Comparison of ENCODE assay signal across 27 cellular contexts in genomic region chr1:19813651-19813960, GRCh38. TPM values are rescaled to one million over a fixed set of nuclear protein-coding genes. Genes with fewer than 3 reads are reported as not detected.
"Had no signal": no experiment of that assay in that cellular context is flagged by ENCODE, and none has a peak within 500 bp of the region (broad histone marks: within the 10 kb centered on the region; RNA-seq: fewer than 3 reads in every experiment).

No MANE protein-coding gene starts in this region.

- H3K4me3 ChIP-seq: cardiac muscle cell, left ventricle myocardium inferior, skin epidermis, testis, upper lobe of left lung had no signal

- ATAC-seq: activated naive CD8-positive, alpha-beta T cell treated with anti-CD3 and anti-CD28 coated beads, Interleukin-2, amount 50 U/mL, for 24 hours; foreskin keratinocyte; right lobe of liver; stimulated activated memory B cell treated with anti-CD40 and anti-IgM and Interleukin-4, amounts not matched to agents 10 μg/mL and 1 μg/mL and 100 μg/mL, for 72 hours had no signal

- H3K9me3 ChIP-seq: right lobe of liver, testis, upper lobe of left lung had no signal

- DNase-seq: activated B cell treated with CpG ODN at 0.5 μM for 24 hours; activated CD4-positive, alpha-beta T cell treated with anti-CD3 and anti-CD28 coated beads for 4 hours; activated CD4-positive, alpha-beta T cell treated with anti-CD3 and anti-CD28 coated beads, Interleukin-2, amount 50 U/mL, for 48 hours; activated effector memory CD4-positive, alpha-beta T cell treated with anti-CD3 and anti-CD28 coated beads, Interleukin-2, amount 50 U/mL, for 16 hours; activated naive CD4-positive, alpha-beta T cell treated with anti-CD3 and anti-CD28 coated beads, Interleukin-2, amount 10 ng/mL, durations not matched to agents 7 days and 5 days; activated naive CD8-positive, alpha-beta T cell treated with anti-CD3 and anti-CD28 coated beads, Interleukin-2, amount 50 U/mL, for 24 hours; effector CD8-positive, alpha-beta T cell; foreskin keratinocyte; immature natural killer cell; kidney glomerular epithelial cell; left ventricle myocardium inferior; nephron progenitor cell; stimulated activated CD4-positive, alpha-beta T cell treated with anti-CD3 and anti-CD28 coated beads, Interleukin-15, amount 100 ng/mL, for 24 hours; T1000; testis; upper lobe of left lung had no signal

- H3K4me1 Mint-ChIP-seq: activated B cell treated with CpG ODN at 0.5 μM for 24 hours; activated naive CD4-positive, alpha-beta T cell treated with anti-CD3 and anti-CD28 coated beads, Interleukin-2, amount 10 ng/mL, durations not matched to agents 7 days and 5 days; activated naive CD8-positive, alpha-beta T cell treated with anti-CD3 and anti-CD28 coated beads, Interleukin-2, amount 50 U/mL, for 24 hours; immature natural killer cell; stimulated activated memory B cell treated with anti-CD40 and anti-IgM and Interleukin-4, amounts not matched to agents 10 μg/mL and 1 μg/mL and 100 μg/mL, for 72 hours had no signal

- H3K9me3 Mint-ChIP-seq: activated B cell treated with CpG ODN at 0.5 μM for 24 hours; activated naive CD4-positive, alpha-beta T cell treated with anti-CD3 and anti-CD28 coated beads, Interleukin-2, amount 10 ng/mL, durations not matched to agents 7 days and 5 days; activated naive CD8-positive, alpha-beta T cell treated with anti-CD3 and anti-CD28 coated beads, Interleukin-2, amount 50 U/mL, for 24 hours; immature natural killer cell; stimulated activated memory B cell treated with anti-CD40 and anti-IgM and Interleukin-4, amounts not matched to agents 10 μg/mL and 1 μg/mL and 100 μg/mL, for 72 hours; T-helper 1 cell treated with Interleukin-12 subunit alpha and Interleukin-12 subunit beta and Interleukin-4 antibody, amounts not matched to agents 30 μg/mL and 1 μg/mL, for 36 hours had no signal

- H3K27me3 ChIP-seq: cardiac muscle cell, right lobe of liver, testis, upper lobe of left lung had no signal

- H3K36me3 Mint-ChIP-seq: activated naive CD4-positive, alpha-beta T cell treated with anti-CD3 and anti-CD28 coated beads, Interleukin-2, amount 10 ng/mL, durations not matched to agents 7 days and 5 days; immature natural killer cell; mesothelial cell of epicardium; stimulated activated memory B cell treated with anti-CD40 and anti-IgM and Interleukin-4, amounts not matched to agents 10 μg/mL and 1 μg/mL and 100 μg/mL, for 72 hours had no signal

- H3K4me3 Mint-ChIP-seq: activated B cell treated with CpG ODN at 0.5 μM for 24 hours; activated naive CD4-positive, alpha-beta T cell treated with anti-CD3 and anti-CD28 coated beads, Interleukin-2, amount 10 ng/mL, durations not matched to agents 7 days and 5 days; activated naive CD8-positive, alpha-beta T cell treated with anti-CD3 and anti-CD28 coated beads, Interleukin-2, amount 50 U/mL, for 24 hours; mesothelial cell of epicardium; nephron progenitor cell; stimulated activated memory B cell treated with anti-CD40 and anti-IgM and Interleukin-4, amounts not matched to agents 10 μg/mL and 1 μg/mL and 100 μg/mL, for 72 hours; T-helper 1 cell treated with Interleukin-12 subunit alpha and Interleukin-12 subunit beta and Interleukin-4 antibody, amounts not matched to agents 30 μg/mL and 1 μg/mL, for 36 hours had no signal

- H3K27ac ChIP-seq: cardiac muscle cell, foreskin keratinocyte, left ventricle myocardium inferior, parathyroid adenoma, right lobe of liver, skin epidermis, testis, upper lobe of left lung had no signal

- H3K4me1 ChIP-seq: foreskin keratinocyte, left ventricle myocardium inferior, parathyroid adenoma had no signal

- H3K36me3 ChIP-seq: cardiac muscle cell, left ventricle myocardium inferior, right lobe of liver, upper lobe of left lung had no signal

- H3K27ac Mint-ChIP-seq: activated B cell treated with CpG ODN at 0.5 μM for 24 hours; activated naive CD4-positive, alpha-beta T cell treated with anti-CD3 and anti-CD28 coated beads, Interleukin-2, amount 10 ng/mL, durations not matched to agents 7 days and 5 days; activated naive CD8-positive, alpha-beta T cell treated with anti-CD3 and anti-CD28 coated beads, Interleukin-2, amount 50 U/mL, for 24 hours; immature natural killer cell; mesothelial cell of epicardium; nephron progenitor cell; stimulated activated memory B cell treated with anti-CD40 and anti-IgM and Interleukin-4, amounts not matched to agents 10 μg/mL and 1 μg/mL and 100 μg/mL, for 72 hours; T-helper 1 cell treated with Interleukin-12 subunit alpha and Interleukin-12 subunit beta and Interleukin-4 antibody, amounts not matched to agents 30 μg/mL and 1 μg/mL, for 36 hours had no signal

RNA-seq across cellular contexts. Expression of gene RNF186, which starts 1.5 kb away (rescaled TPM):
- total RNA-seq: activated B cell treated with CpG ODN at 0.5 μM for 24 hours, cardiac muscle cell, cerebellum, foreskin keratinocyte, glomerular endothelial cell, left ventricle myocardium inferior, lung microvascular endothelial cell, mesothelial cell of epicardium, myocyte, upper lobe of left lung had no signal
